Comparison of ENCODE assay signal across 18 cellular contexts in genomic region chr6:42627044-42627443, GRCh38.
"Had no signal": no experiment of that assay in that cellular context is flagged by ENCODE, and none has a peak within 500 bp of the region (broad histone marks: within the 10 kb centered on the region; RNA-seq: fewer than 3 reads in every experiment).

No MANE protein-coding gene starts in this region.

- H3K4me1 ChIP-seq: breast epithelium had no signal

- ATAC-seq: activated naive CD4-positive, alpha-beta T cell treated with anti-CD3 and anti-CD28 coated beads, Interleukin-2, amount 50 U/mL, for 72 hours; gastrocnemius medialis; heart right ventricle; left ventricle myocardium superior; right cardiac atrium; stimulated activated memory B cell treated with anti-CD40 and anti-IgM and Interleukin-4, amounts not matched to agents 10 μg/mL and 1 μg/mL and 100 μg/mL, for 72 hours; T-cell had no signal

- H3K27ac Mint-ChIP-seq: stimulated activated memory B cell treated with anti-CD40 and anti-IgM and Interleukin-4, amounts not matched to agents 10 μg/mL and 1 μg/mL and 100 μg/mL, for 72 hours had no signal

- H3K4me3 Mint-ChIP-seq: stimulated activated memory B cell treated with anti-CD40 and anti-IgM and Interleukin-4, amounts not matched to agents 10 μg/mL and 1 μg/mL and 100 μg/mL, for 72 hours; T-cell had no signal

- H3K4me3 ChIP-seq: breast epithelium, gastrocnemius medialis, heart right ventricle, tibial nerve had no signal

- H3K9me3 Mint-ChIP-seq: activated naive CD4-positive, alpha-beta T cell treated with anti-CD3 and anti-CD28 coated beads, Interleukin-2, amount 50 U/mL, for 72 hours; stimulated activated memory B cell treated with anti-CD40 and anti-IgM and Interleukin-4, amounts not matched to agents 10 μg/mL and 1 μg/mL and 100 μg/mL, for 72 hours; T-cell had no signal

- H3K4me1 Mint-ChIP-seq: stimulated activated memory B cell treated with anti-CD40 and anti-IgM and Interleukin-4, amounts not matched to agents 10 μg/mL and 1 μg/mL and 100 μg/mL, for 72 hours had no signal

- H3K36me3 ChIP-seq: breast epithelium had no signal

- DNase-seq: activated CD8-positive, alpha-beta memory T cell treated with anti-CD3 and anti-CD28 coated beads for 24 hours; activated T-cell treated with anti-CD3 and anti-CD28 coated beads for 4 hours; aorta; gastrocnemius medialis; heart right ventricle; left ventricle myocardium superior; right cardiac atrium; small intestine; T-cell; T1000 had no signal

- H3K9me3 ChIP-seq: breast epithelium, gastrocnemius medialis, heart right ventricle, neutrophil, tibial nerve had no signal

- H3K27me3 ChIP-seq: breast epithelium, gastrocnemius medialis, heart right ventricle, neutrophil, tibial nerve had no signal

- H3K27me3 Mint-ChIP-seq: stimulated activated memory B cell treated with anti-CD40 and anti-IgM and Interleukin-4, amounts not matched to agents 10 μg/mL and 1 μg/mL and 100 μg/mL, for 72 hours; T-cell had no signal

- H3K27ac ChIP-seq: breast epithelium, tibial nerve, VCaP had no signal

- FAIRE-seq: endothelial cell of umbilical vein, keratinocyte, small intestine had no signal

- H3K36me3 Mint-ChIP-seq: activated naive CD4-positive, alpha-beta T cell treated with anti-CD3 and anti-CD28 coated beads, Interleukin-2, amount 50 U/mL, for 72 hours had no signal
